ENCODE assay signal across 2 cellular contexts in genomic region chr14:73829526-73830431, GRCh38.
TF ChIP-seq lines count a peak whose summit lies in the region.

No MANE protein-coding gene starts in this region.

TF ChIP-seq in HepG2, 621 proteins besides CTCF, POLR2A, EP300 and RAD21 (continued from another document and continues in another):
- TF ChIP-seq, protein P1, sequence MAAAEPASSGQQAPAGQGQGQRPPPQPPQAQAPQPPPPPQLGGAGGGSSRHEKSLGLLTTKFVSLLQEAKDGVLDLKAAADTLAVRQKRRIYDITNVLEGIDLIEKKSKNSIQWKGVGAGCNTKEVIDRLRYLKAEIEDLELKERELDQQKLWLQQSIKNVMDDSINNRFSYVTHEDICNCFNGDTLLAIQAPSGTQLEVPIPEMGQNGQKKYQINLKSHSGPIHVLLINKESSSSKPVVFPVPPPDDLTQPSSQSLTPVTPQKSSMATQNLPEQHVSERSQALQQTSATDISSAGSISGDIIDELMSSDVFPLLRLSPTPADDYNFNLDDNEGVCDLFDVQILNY (CRISPR knock-in tag; conservative IDR thresholded peaks at IDR 0.05): no peak
- TF ChIP-seq HOMEZ (CRISPR knock-in tag; IDR thresholded peaks at IDR 0.05; ENCODE audit: low read depth) (no peak), ZNF629 (CRISPR knock-in tag; conservative IDR thresholded peaks at IDR 0.05) (no peak), CBX1 (IDR thresholded peaks at IDR 0.05; ENCODE audit: low read depth) (no peak), ZNF414 (CRISPR knock-in tag; IDR thresholded peaks at IDR 0.05) (no peak), HOXA9 (CRISPR knock-in tag; IDR thresholded peaks at IDR 0.05; ENCODE audit: borderline replicate concordance) (no peak), CENPT (CRISPR knock-in tag; IDR thresholded peaks at IDR 0.05; ENCODE audit: low read depth) (no peak), ZNF678 (CRISPR knock-in tag; IDR thresholded peaks at IDR 0.05) (no peak), SKI (IDR thresholded peaks at IDR 0.05; ENCODE audit: partially characterized antibody) (peak; percentile 15), ZNF589 (CRISPR knock-in tag; conservative IDR thresholded peaks at IDR 0.05) (no peak), ZEB1 (IDR thresholded peaks at IDR 0.05; ENCODE audit: insufficient replicate concordance, low read depth) (no peak), ELF3 (CRISPR knock-in tag; IDR thresholded peaks at IDR 0.05) (peak; percentile 36; the same call in 1 of the 2 replicates), ARID5B (CRISPR knock-in tag; IDR thresholded peaks at IDR 0.05) (peak; percentile 66), ZBTB34 (CRISPR knock-in tag; IDR thresholded peaks at IDR 0.05) (no peak), RARA (CRISPR knock-in tag; IDR thresholded peaks at IDR 0.05) (peak; percentile 74), FOSL2 (CRISPR knock-in tag; IDR thresholded peaks at IDR 0.05) (peak; percentile 91), SP4 (CRISPR knock-in tag; IDR thresholded peaks at IDR 0.05) (no peak), HNRNPH1 (optimal IDR thresholded peaks at IDR 0.05; ENCODE audit: low read depth, low read length) (no peak), DPF2 (CRISPR knock-in tag; IDR thresholded peaks at IDR 0.05; ENCODE audit: borderline replicate concordance, low read depth) (no peak), ZNF772 (CRISPR knock-in tag; IDR thresholded peaks at IDR 0.05) (0 out of 2 replicates have a peak, but pooled peaks have one; percentile 25), HMGA1 (CRISPR knock-in tag; conservative IDR thresholded peaks at IDR 0.05) (no peak), DBP (CRISPR knock-in tag; IDR thresholded peaks at IDR 0.05; ENCODE audit: not compliant biosample characterization) (no peak), SAP130 (CRISPR knock-in tag; IDR thresholded peaks at IDR 0.05; ENCODE audit: low read depth) (peak; percentile 38; the same call in 1 of the 2 replicates), ZSCAN22 (CRISPR knock-in tag; IDR thresholded peaks at IDR 0.05) (no peak)

TF ChIP-seq in HEK293T, 16 proteins besides CTCF, POLR2A, EP300 and RAD21 (continued from another document):
- TF ChIP-seq ELF4 (IDR thresholded peaks at IDR 0.05) (no peak), L3MBTL2 (conservative IDR thresholded peaks at IDR 0.05) (no peak), HDGF (IDR thresholded peaks at IDR 0.05; ENCODE audit: borderline replicate concordance) (no peak), TARDBP (IDR thresholded peaks at IDR 0.05) (no peak), FOXA1 (IDR thresholded peaks at IDR 0.05) (no peak), SP1 (IDR thresholded peaks at IDR 0.05) (no peak)
